In the genomic region with DNA sequence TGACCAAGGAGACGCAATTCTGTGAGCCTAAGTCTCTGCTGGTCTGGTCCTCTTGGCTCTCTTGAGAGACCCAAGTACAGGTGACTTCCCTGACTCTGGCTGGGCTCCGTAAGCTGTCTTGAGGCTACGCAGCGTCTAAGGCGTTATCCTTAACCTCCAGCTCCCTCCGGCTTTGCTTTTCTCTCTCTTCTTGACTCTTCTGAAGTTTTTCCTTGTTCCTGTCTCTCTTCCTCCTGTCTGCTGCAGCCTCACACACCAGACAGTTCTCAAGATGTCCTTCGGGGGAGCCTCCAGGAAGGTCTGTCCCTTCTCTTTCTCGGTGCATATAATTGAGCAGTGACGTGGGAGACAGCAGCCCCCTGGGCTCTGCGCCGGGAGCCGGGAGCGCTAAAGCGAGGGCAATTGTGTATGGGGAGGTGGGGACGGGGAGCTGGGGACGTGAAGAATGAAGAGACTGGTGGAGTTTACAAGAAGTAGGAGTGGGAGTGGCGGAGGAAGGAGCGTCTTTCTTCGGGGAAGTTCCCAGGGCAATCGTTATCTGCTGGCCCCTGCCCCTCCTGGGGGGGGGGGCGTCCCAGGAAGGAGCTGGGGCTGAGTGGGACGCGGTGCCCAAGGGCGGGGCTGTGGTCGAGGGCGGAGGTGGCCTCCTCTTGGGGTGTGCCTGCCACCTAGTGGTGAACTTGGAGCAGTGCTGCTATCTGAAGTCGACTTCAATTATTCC, we compare ENCODE assay signal across 8 cellular contexts. TPM values are rescaled to one million over a fixed set of nuclear protein-coding genes. Genes with fewer than 3 reads are reported as not detected.
DNase-seq lines count a peak whose midpoint lies in the region; ATAC-seq and TF ChIP-seq lines count a peak whose summit lies in the region.

No MANE protein-coding gene starts in this region.

- no peaks in the 10 kb centered on the region for H3K9me3 ChIP-seq in mucosa of descending colon

- in situ Hi-C loops in GM13977 (cut with MboI; ENCODE audit: low pct_unique_long_range_greater_than_20kb, low sequenced_read_pairs, unreplicated experiment): loop anchor here (10.0 kb wide), 1 partner anchor 190 kb away; a partner anchor contains a TSS

- H3K36me3 ChIP-seq in mucosa of descending colon (ENCODE audit: low read depth): no peaks in the 10 kb centered on the region

- TF ChIP-seq CTCF in GM13977 (IDR thresholded peaks at IDR 0.05; ENCODE audit: extremely low read depth, insufficient read depth, missing control alignments): peak; percentile 92
- peak; percentile 85 for TF ChIP-seq CTCF in mucosa of descending colon (IDR thresholded peaks at IDR 0.05)

- H3K4me1 ChIP-seq in mucosa of descending colon (ENCODE audit: low read depth): peaks cover 3% of the 10 kb centered on the region

- intact Hi-C loops in mucosa of descending colon (cut with DNase I, micrococcal nuclease): loop anchor here (5.0 to 10.0 kb wide), 4 partner anchors 48 to 198 kb away; no protein-coding TSS in a partner anchor

- ATAC-seq in HG03045 (IDR thresholded peaks at IDR 0.05; ENCODE audit: unreplicated experiment) (peak; percentile 57), mucosa of descending colon (peak; percentile 97)

- peak; percentile 70 for DNase-seq in A172 (ENCODE audit: low spot score)
- DNase-seq in GM13977 (ENCODE audit: low spot score): peak; percentile 84
- peak; percentile 59 for DNase-seq in NCI-H82 treated with DMSO at 0.1 percent for 48 hours (lab: John Stamatoyannopoulos, UW; ENCODE audit: unreplicated experiment)
- DNase-seq in activated CD8-positive, alpha-beta memory T cell treated with anti-CD3 and anti-CD28 coated beads, Interleukin-2, amount 50 U/mL, for 48 hours: peak; percentile 83
- peak; percentile 74 for DNase-seq in epidermal melanocyte (ENCODE audit: insufficient read length, low spot score)
- peak; percentile 88 to 91 (median 89) for DNase-seq in mucosa of descending colon
- DNase-seq in stimulated activated CD8-positive, alpha-beta memory T cell treated with anti-CD3 and anti-CD28 coated beads, Interleukin-15, amount 100 ng/mL, for 48 hours (ENCODE audit: low read depth in 2 of 2): peak; percentile 47 to 51

- no peak overlapping the region for H3K4me3 ChIP-seq in mucosa of descending colon

RNA-seq across cellular contexts. Expression of a gene that starts 6.9 kb away (rescaled TPM):
- total RNA-seq in A172 (2014; rRNA removed; shearing (Covaris generic)): not detected in 2 replicates
- 1 to 10 TPM in 2 of 3 donors, under 1 TPM in 1; 0.55 to 7.6 (median 1.1) TPM for total RNA-seq in mucosa of descending colon

RNA-seq across cellular contexts. Expression of a gene that starts 40.9 kb away (rescaled TPM):
- not detected in 2 replicates for total RNA-seq in A172 (2014; rRNA removed; shearing (Covaris generic))
- 100 to 1,000 TPM in 1 of 3 donors, 10 to 100 TPM in 2; 47.5 to 122 (median 76.5) TPM for total RNA-seq in mucosa of descending colon

Comparison
In these comparisons a context has a peak if more than half of its experiments do, and no peak if none do; other contexts are left out.
1. RNA of a gene that starts 40.9 kb away (total RNA-seq): 47.5 to 122 TPM in mucosa of descending colon; not detected in A172; every median in the first group is over 10 times any median in the second.
2. Peak in every context shown above with its lines, with median percentiles within 50 percentile points of each other: DNase-seq.